Comparison of ENCODE assay signal across 8 cellular contexts in the genomic region with DNA sequence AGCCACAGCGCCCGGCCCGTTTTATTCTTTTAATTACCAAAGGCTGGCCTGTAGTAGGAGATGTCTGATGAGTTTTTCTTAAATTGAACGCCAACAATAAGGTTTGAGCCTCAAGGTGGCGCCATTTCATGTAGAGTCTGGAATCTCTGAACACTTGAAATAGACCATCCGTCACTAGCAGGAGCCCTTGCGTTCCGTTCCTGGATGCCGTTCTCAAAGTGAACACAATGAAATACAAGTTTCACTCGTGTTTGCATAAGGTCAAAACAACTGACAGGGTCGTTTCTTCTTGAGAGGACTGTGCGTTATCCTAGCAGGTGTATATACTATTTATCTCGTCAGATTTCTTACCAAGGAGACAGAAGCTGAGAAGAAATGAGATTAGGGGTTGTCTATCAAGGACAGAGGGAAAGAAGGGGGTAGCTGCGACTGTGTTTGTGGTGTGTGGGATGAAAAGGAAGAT. TPM values are rescaled to one million over a fixed set of nuclear protein-coding genes. Genes with fewer than 3 reads are reported as not detected.
DNase-seq lines count a peak whose midpoint lies in the region; ATAC-seq and TF ChIP-seq lines count a peak whose summit lies in the region.

No MANE protein-coding gene starts in this region.

- no peaks in the 10 kb centered on the region; the same call in 1 of the 2 replicates for H3K9me1 ChIP-seq in IMR-90 (ENCODE audit: insufficient read depth, low read length)

- intact Hi-C loops in IMR-90 (cut with micrococcal nuclease) = loop anchor here (1.0 kb wide), 2 partner anchors 140 to 207 kb away; no protein-coding TSS in a partner anchor

- H2BK15ac ChIP-seq in IMR-90 (ENCODE audit: low read depth, low read length) = no peak overlapping the region

- no peak overlapping the region for H3K56ac ChIP-seq in IMR-90 (ENCODE audit: extremely low read depth, insufficient read depth, low read length)

- H3K18ac ChIP-seq in IMR-90 (ENCODE audit: low read depth, low read length) = no peak overlapping the region

- no peaks in the 10 kb centered on the region for H3K9me3 ChIP-seq in IMR-90 (ENCODE audit: control insufficient read depth, insufficient read depth, low read length)
- no peaks in the 10 kb centered on the region for H3K9me3 ChIP-seq in OCI-LY1 (ENCODE audit: low read length)

- no peak overlapping the region for H4K91ac ChIP-seq in IMR-90 (ENCODE audit: insufficient read depth, low read depth, low read length)

- no peak overlapping the region for H2BK120ac ChIP-seq in IMR-90 (ENCODE audit: low read depth, low read length)

- no peak overlapping the region for H2AFZ ChIP-seq in IMR-90 (replicated peaks; ENCODE audit: low read length, poor library complexity)
- H2AFZ ChIP-seq in OCI-LY1 (ENCODE audit: low read length) = no peak overlapping the region

- TF ChIP-seq CTCF in IMR-90 (conservative IDR thresholded peaks at IDR 0.05; ENCODE audit: low read depth, low read length) (peak; percentile 68), OCI-LY1 (IDR thresholded peaks at IDR 0.05; ENCODE audit: low read length) (peak; percentile 83)

- H4K20me1 ChIP-seq in IMR-90 (ENCODE audit: insufficient read depth, low read length) (no peaks in the 10 kb centered on the region), OCI-LY1 (ENCODE audit: insufficient read depth, low read length) (no peaks in the 10 kb centered on the region)

- no peaks in the 10 kb centered on the region for H3K9me2 ChIP-seq in OCI-LY1 (ENCODE audit: low read depth, low read length)

- in situ Hi-C loops in IMR-90 (cut with MboI; ENCODE audit: low sequenced_read_pairs) = loop anchor here (10.0 kb wide), 1 partner anchor 144 kb away; no protein-coding TSS in a partner anchor

- CTCF ChIA-PET in IMR-90 (lab: Yijun Ruan, JAX) = interaction anchor here (0.8 to 1.2 kb wide), 2 partner anchors 14 to 29 kb away, joined by 3 to 4 read pairs; no protein-coding TSS in a partner anchor

- peak; percentile 34 for DNase-seq in CMK (ENCODE audit: low read depth)
- peak; percentile 66 for DNase-seq in IMR-90
- peak; percentile 69 for DNase-seq in activated CD8-positive, alpha-beta memory T cell treated with anti-CD3 and anti-CD28 coated beads, Interleukin-2, amount 50 U/mL, for 4 hours
- peak; percentile 27 for DNase-seq in epidermal melanocyte (ENCODE audit: insufficient read length, low spot score)
- DNase-seq in myocyte (ENCODE audit: low read depth) = peak; percentile 86
- DNase-seq in stimulated activated CD8-positive, alpha-beta memory T cell treated with anti-CD3 and anti-CD28 coated beads, Interleukin-7, amount 100 ng/mL, for 4 hours (ENCODE audit: low read depth in 2 of 2) = peak; percentile 17 to 54

- no peak overlapping the region for H3K4me3 ChIP-seq in IMR-90 (ENCODE audit: insufficient read depth, low read depth, low read length)
- H3K4me3 ChIP-seq in OCI-LY1 (ENCODE audit: low read depth, low read length, poor library complexity, severe bottlenecking) = no peak overlapping the region

- no peak overlapping the region for H4K8ac ChIP-seq in IMR-90 (ENCODE audit: low read depth in 2 of 2, low read length in 2 of 2)

- no peaks in the 10 kb centered on the region for H3K79me2 ChIP-seq in OCI-LY1 (ENCODE audit: insufficient read depth, low read length)

- POLR2A ChIA-PET in IMR-90 (lab: Charles Lee; ENCODE audit: unreplicated experiment) = interaction anchor here (0.5 kb wide), 1 partner anchor 189 kb away, joined by 3 read pairs; no protein-coding TSS in a partner anchor

- TF ChIP-seq POLR2A in IMR-90 (IDR thresholded peaks at IDR 0.05; ENCODE audit: low read depth, low read length) = no peak

- peak; percentile 57 for TF ChIP-seq RAD21 in IMR-90 (IDR thresholded peaks at IDR 0.05; ENCODE audit: low read length)

- no peaks in the 10 kb centered on the region for H3K79me1 ChIP-seq in IMR-90 (ENCODE audit: low read depth in 1 of 2, low read length in 2 of 2)

- peaks cover 28% of the 10 kb centered on the region for H3K27me3 ChIP-seq in IMR-90 (ENCODE audit: control insufficient read depth, insufficient read depth, low read length)
- H3K27me3 ChIP-seq in OCI-LY1 (ENCODE audit: insufficient read depth, low read length) = peaks cover 4% of the 10 kb centered on the region; the same call in 1 of the 2 replicates

- H3K27ac ChIP-seq in IMR-90 (ENCODE audit: insufficient read depth, low read length) (no peak overlapping the region), OCI-LY1 (ENCODE audit: low read depth, low read length, poor library complexity, severe bottlenecking) (no peak overlapping the region)

- H3K36me3 ChIP-seq in IMR-90 (ENCODE audit: control insufficient read depth, insufficient read depth, low read length) = no peaks in the 10 kb centered on the region
- no peaks in the 10 kb centered on the region for H3K36me3 ChIP-seq in OCI-LY1 (ENCODE audit: insufficient read depth, low read length)

- dilution Hi-C loops in IMR-90 (cut with HindIII; ENCODE audit: low sequenced_read_pairs, unreplicated experiment) = no loop called here

- no TSS peak for BruUV-seq in IMR-90 (replicated peaks; lab: Mats Ljungman, UMichigan)

- 11 to 100% methylated on average over 1 to 5 of the region's 14 CpGs for WGBS in IMR-90 (ENCODE audit: extremely low coverage in 2 of 2, insufficient read length in 1 of 2), 2 experiments

- peak overlapping the region; percentile 42; the same call in 1 of the 2 replicates for H3K23ac ChIP-seq in IMR-90 (ENCODE audit: low read depth, low read length)

- no peak overlapping the region; the same call in 1 of the 2 replicates for H3K4me2 ChIP-seq in IMR-90 (ENCODE audit: low read depth, low read length)
- no peak overlapping the region for H3K4me2 ChIP-seq in OCI-LY1 (ENCODE audit: low read length)

- no peak overlapping the region for H2BK20ac ChIP-seq in IMR-90 (ENCODE audit: low read depth, low read length)

- no peak overlapping the region for H2AK5ac ChIP-seq in IMR-90 (ENCODE audit: low read depth, low read length)

- no peak overlapping the region for H2BK5ac ChIP-seq in IMR-90 (ENCODE audit: low read depth, low read length, poor library complexity, severe bottlenecking)

- no peak overlapping the region for H4K5ac ChIP-seq in IMR-90 (ENCODE audit: low read depth, low read length)

- no peaks in the 10 kb centered on the region for H3F3A ChIP-seq in OCI-LY1 (ENCODE audit: insufficient read depth, low read length)

- no peak overlapping the region for H2AK9ac ChIP-seq in IMR-90 (replicated peaks; ENCODE audit: low read depth, low read length, poor library complexity)

- H3K4ac ChIP-seq in IMR-90 (ENCODE audit: low read depth, low read length) = no peak overlapping the region

- H3K9ac ChIP-seq in IMR-90 (ENCODE audit: low read depth, low read length) (no peak overlapping the region), OCI-LY1 (ENCODE audit: low read length) (no peak overlapping the region)

- H3K4me1 ChIP-seq in IMR-90 (ENCODE audit: control insufficient read depth, insufficient read depth, low read length) (no peaks in the 10 kb centered on the region), OCI-LY1 (ENCODE audit: insufficient read depth, low read length, severe bottlenecking) (no peaks in the 10 kb centered on the region)

- H3K14ac ChIP-seq in IMR-90 (replicated peaks; ENCODE audit: low read depth, low read length) = no peak overlapping the region

- ATAC-seq in IMR-90 (ENCODE audit: low read depth) (peak; percentile 87), HG02610 (IDR thresholded peaks at IDR 0.05; ENCODE audit: unreplicated experiment) (no peak)

TF ChIP-seq in IMR-90, 13 proteins besides CTCF, POLR2A, EP300 and RAD21:
- TF ChIP-seq SMC3 (IDR thresholded peaks at IDR 0.05; ENCODE audit: low read depth, low read length) (peak; percentile 47), CEBPB (IDR thresholded peaks at IDR 0.05; ENCODE audit: low read depth, low read length) (no peak)

RNA-seq across cellular contexts. Expression of gene SCGB1D1, which starts 18.7 kb away (rescaled TPM):
- total RNA-seq in IMR-90 (2012; rRNA removed) (not detected in 2 replicates), myocyte (not detected in 2 replicates)
- not detected in 2 replicates for polyA plus RNA-seq in IMR-90 (2012; rRNA removed)
- polyA plus RNA-seq in IMR-90 (2012; cell fraction: cytosol; rRNA removed) = not detected in 2 replicates
- not detected in 2 replicates for polyA plus RNA-seq in IMR-90 (2012; cell fraction: nucleus; rRNA removed; ENCODE audit: low replicate concordance)
- not detected for polyA plus RNA-seq in myocyte (2012)

RNA-seq across cellular contexts. Expression of gene SCGB2A1, which starts 37.2 kb away (rescaled TPM):
- total RNA-seq in IMR-90 (2012; rRNA removed) (not detected in 2 replicates), myocyte (not detected in 2 replicates)
- polyA plus RNA-seq in IMR-90 (2012; rRNA removed) = not detected in 2 replicates
- polyA plus RNA-seq in IMR-90 (2012; cell fraction: cytosol; rRNA removed) = not detected in 2 replicates
- not detected in 2 replicates for polyA plus RNA-seq in IMR-90 (2012; cell fraction: nucleus; rRNA removed; ENCODE audit: low replicate concordance)
- not detected for polyA plus RNA-seq in myocyte (2012)

RNA-seq across cellular contexts. Expression of gene INCENP, which starts 47.5 kb away (rescaled TPM):
- total RNA-seq in IMR-90 (2012; rRNA removed) (23.8 and 26.9 TPM in 2 replicates), myocyte (11.6 and 12.3 TPM in 2 replicates)
- polyA plus RNA-seq in IMR-90 (2012; rRNA removed) = 17.7 and 18.6 TPM in 2 replicates
- 8.4 and 8.8 TPM in 2 replicates for polyA plus RNA-seq in IMR-90 (2012; cell fraction: cytosol; rRNA removed)
- polyA plus RNA-seq in IMR-90 (2012; cell fraction: nucleus; rRNA removed; ENCODE audit: low replicate concordance) = 22.9 and 29.8 TPM in 2 replicates
- 9.1 TPM for polyA plus RNA-seq in myocyte (2012)

Comparison
In these comparisons a context has a peak if more than half of its experiments do, and no peak if none do; other contexts are left out.
1. DNase-seq: peak in every context shown above with its lines; median percentile 86 in myocyte; 69 in activated CD8-positive, alpha-beta memory T cell treated with anti-CD3 and anti-CD28 coated beads, Interleukin-2, amount 50 U/mL, for 4 hours; 66 in IMR-90; 36 in stimulated activated CD8-positive, alpha-beta memory T cell treated with anti-CD3 and anti-CD28 coated beads, Interleukin-7, amount 100 ng/mL, for 4 hours; 34 in CMK; 27 in epidermal melanocyte.